Comparison of ENCODE assay signal across 8 cellular contexts in the genomic region with DNA sequence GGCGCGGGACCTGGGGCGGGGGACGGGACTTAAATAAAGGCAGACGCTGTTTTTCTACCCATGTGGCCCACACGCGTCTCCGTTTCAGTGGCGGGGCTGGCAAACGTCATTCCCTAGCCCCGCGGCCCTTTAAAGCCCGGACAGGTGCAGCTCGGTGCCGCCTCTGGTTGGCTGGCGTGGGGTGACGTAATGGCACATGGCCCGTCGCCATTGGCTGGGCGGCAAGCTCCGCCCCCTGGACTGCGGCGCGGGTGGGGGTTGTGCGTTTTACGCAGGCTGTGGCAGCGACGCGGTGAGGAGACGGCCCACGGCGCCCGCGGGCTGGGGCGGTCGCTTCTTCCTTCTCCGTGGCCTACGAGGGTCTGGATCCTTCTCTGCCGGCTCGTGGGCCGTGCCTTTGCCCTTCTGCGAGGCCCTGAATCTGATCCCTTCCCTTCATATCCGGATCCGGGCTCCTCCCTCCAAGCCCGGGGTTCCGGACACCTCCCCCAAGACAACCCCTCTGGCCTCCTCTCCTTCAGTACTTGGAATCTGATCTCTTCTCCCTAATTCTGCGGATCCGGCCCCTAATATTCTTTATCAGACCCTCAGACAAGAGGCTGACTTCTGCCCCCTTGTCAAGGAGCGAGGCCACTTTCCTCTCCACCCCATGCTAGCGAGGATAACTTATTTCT. TPM values are rescaled to one million over a fixed set of nuclear protein-coding genes. Genes with fewer than 3 reads are reported as not detected.
A peak's percentile ranks its signal among the peaks of the same experiment; 100 is the strongest.
DNase-seq lines count a peak whose midpoint lies in the region; ATAC-seq and TF ChIP-seq lines count a peak whose summit lies in the region.

Gene CRELD1, plus strand, starts transcription at position 274 of the 674 bp plus-strand sequence. CDS start 605 bp downstream, outside the sequence.

- H3K27me3 ChIP-seq in CD4-positive, CD25-positive, alpha-beta regulatory T cell (ENCODE audit: control insufficient read depth, insufficient read depth, low read length), result no peaks in the 10 kb centered on the region
- no peaks in the 10 kb centered on the region for H3K27me3 ChIP-seq in lung (ENCODE audit: control insufficient read depth, insufficient read depth)

- CTCF ChIA-PET in activated CD8-positive, alpha-beta T cell treated with anti-CD3 and anti-CD28 coated beads, Interleukin-2, amount 10 ng/mL, durations not matched to agents 7 days and 5 days (lab: Charles Lee), result interaction anchor here (0.6 to 4.5 kb wide), 34 partner anchors 9 to 388 kb away, joined by 3 to 46 read pairs (median 6); partner anchors contain the start of genes EMC3, IL17RE, JAGN1 and PRRT3

- WGBS in lung, 2 donors, result 0 to 1% methylated on average over 45 to 50 of the region's 50 CpGs

- H3K27ac ChIP-seq in CD4-positive, CD25-positive, alpha-beta regulatory T cell (ENCODE audit: insufficient read depth, low read length, poor library complexity, severe bottlenecking), result peak within 1 kb of the TSS; percentile 98
- H3K27ac ChIP-seq in lung (ENCODE audit: low read depth in 1 of 2, low read length in 1 of 2), result peak within 1 kb of the TSS; percentile 86 to 93

- H3K27ac Mint-ChIP-seq in CD4-positive, CD25-positive, alpha-beta regulatory T cell, result peak within 1 kb of the TSS; percentile 98 to 100 (median 100)
- H3K27ac Mint-ChIP-seq in activated CD8-positive, alpha-beta T cell treated with anti-CD3 and anti-CD28 coated beads, Interleukin-2, amount 10 ng/mL, durations not matched to agents 7 days and 5 days, result peak within 1 kb of the TSS; percentile 97

- peak within 1 kb of the TSS; percentile 89 for H3K4me3 ChIP-seq in CD4-positive, CD25-positive, alpha-beta regulatory T cell (ENCODE audit: low read depth, low read length)
- peak within 1 kb of the TSS; percentile 60 for H3K4me3 ChIP-seq in lung

- H3K27me3 Mint-ChIP-seq in CD4-positive, CD25-positive, alpha-beta regulatory T cell, result no peaks in the 10 kb centered on the region
- H3K27me3 Mint-ChIP-seq in activated CD8-positive, alpha-beta T cell treated with anti-CD3 and anti-CD28 coated beads, Interleukin-2, amount 10 ng/mL, durations not matched to agents 7 days and 5 days (ENCODE audit: low read depth), result no peaks in the 10 kb centered on the region

- peak within 1 kb of the TSS; percentile 92 to 100 (median 98) for H3K4me3 Mint-ChIP-seq in CD4-positive, CD25-positive, alpha-beta regulatory T cell
- peak within 1 kb of the TSS; percentile 98 for H3K4me3 Mint-ChIP-seq in activated CD8-positive, alpha-beta T cell treated with anti-CD3 and anti-CD28 coated beads, Interleukin-2, amount 10 ng/mL, durations not matched to agents 7 days and 5 days

- POLR2A ChIA-PET in activated CD8-positive, alpha-beta T cell treated with anti-CD3 and anti-CD28 coated beads, Interleukin-2, amount 10 ng/mL, durations not matched to agents 7 days and 5 days (lab: Charles Lee), result interaction anchor here (1.0 to 2.1 kb wide), 8 partner anchors 13 to 571 kb away, joined by 3 to 21 read pairs (median 5); partner anchors contain the start of genes ARPC4, JAGN1, PRRT3 and THUMPD3

- H3K36me3 Mint-ChIP-seq in CD4-positive, CD25-positive, alpha-beta regulatory T cell, result peaks cover 13% of the 10 kb centered on the region
- H3K36me3 Mint-ChIP-seq in activated CD8-positive, alpha-beta T cell treated with anti-CD3 and anti-CD28 coated beads, Interleukin-2, amount 10 ng/mL, durations not matched to agents 7 days and 5 days (ENCODE audit: low read depth), result peaks cover 18% of the 10 kb centered on the region

- H3K9me3 ChIP-seq in CD4-positive, CD25-positive, alpha-beta regulatory T cell (ENCODE audit: control insufficient read depth in 2 of 2, low read length in 2 of 2), result no peaks in the 10 kb centered on the region
- no peaks in the 10 kb centered on the region for H3K9me3 ChIP-seq in lung (ENCODE audit: control insufficient read depth in 2 of 2, insufficient read depth in 1 of 2, low read length in 1 of 2)

- peak; percentile 83 to 86 for ATAC-seq in CD4-positive, CD25-positive, alpha-beta regulatory T cell (ENCODE audit: low read depth in 2 of 2)
- ATAC-seq in GM19397 (IDR thresholded peaks at IDR 0.05; ENCODE audit: unreplicated experiment), result peak; percentile 86
- peak; percentile 80 for ATAC-seq in HG03565 (IDR thresholded peaks at IDR 0.05; ENCODE audit: unreplicated experiment)
- ATAC-seq in activated CD8-positive, alpha-beta T cell treated with anti-CD3 and anti-CD28 coated beads, Interleukin-2, amount 10 ng/mL, durations not matched to agents 7 days and 5 days, result peak; percentile 85
- ATAC-seq in lung (ENCODE audit: insufficient read depth, low FRiP score), result peak; percentile 95

- H3K4me1 ChIP-seq in CD4-positive, CD25-positive, alpha-beta regulatory T cell (ENCODE audit: control insufficient read depth, insufficient read depth, low read length, poor library complexity, severe bottlenecking), result peaks cover 36% of the 10 kb centered on the region
- peaks cover 0 to 9% of the 10 kb centered on the region in 2 donors for H3K4me1 ChIP-seq in lung (ENCODE audit: control insufficient read depth in 2 of 2, insufficient read depth in 2 of 2, low read length in 2 of 2)

- no peaks in the 10 kb centered on the region for H3K9me3 Mint-ChIP-seq in CD4-positive, CD25-positive, alpha-beta regulatory T cell
- no peaks in the 10 kb centered on the region for H3K9me3 Mint-ChIP-seq in activated CD8-positive, alpha-beta T cell treated with anti-CD3 and anti-CD28 coated beads, Interleukin-2, amount 10 ng/mL, durations not matched to agents 7 days and 5 days (ENCODE audit: insufficient read depth)

- H3K4me1 Mint-ChIP-seq in CD4-positive, CD25-positive, alpha-beta regulatory T cell, result peaks cover 12 to 49% (median 31%) of the 10 kb centered on the region in 4 donors
- H3K4me1 Mint-ChIP-seq in activated CD8-positive, alpha-beta T cell treated with anti-CD3 and anti-CD28 coated beads, Interleukin-2, amount 10 ng/mL, durations not matched to agents 7 days and 5 days (ENCODE audit: low read depth), result peaks cover 32% of the 10 kb centered on the region

- DNase-seq in CD4-positive, CD25-positive, alpha-beta regulatory T cell, result peak; percentile 95 to 98 (median 97)
- DNase-seq in NK-92 (lab: John Stamatoyannopoulos, UW; ENCODE audit: unreplicated experiment) (peak; percentile 82), lung (ENCODE audit: low spot score) (peak; percentile 95)
- DNase-seq in activated CD8-positive, alpha-beta T cell treated with anti-CD3 and anti-CD28 coated beads, Interleukin-2, amount 10 ng/mL, durations not matched to agents 7 days and 5 days, result peak; percentile 97
- DNase-seq in effector CD4-positive, alpha-beta T cell, result peak; percentile 95
- peak; percentile 93 to 97 (median 94) for DNase-seq in stimulated activated CD4-positive, alpha-beta T cell treated with anti-CD3 and anti-CD28 coated beads, TNF-alpha, amount 100 ng/mL, for 24 hours (ENCODE audit: low read depth in 3 of 3)

- H3K36me3 ChIP-seq in CD4-positive, CD25-positive, alpha-beta regulatory T cell (ENCODE audit: control insufficient read depth, insufficient read depth, low read length), result peaks cover 12% of the 10 kb centered on the region
- peaks cover 4 to 16% of the 10 kb centered on the region in 2 donors for H3K36me3 ChIP-seq in lung (ENCODE audit: control insufficient read depth in 2 of 2, insufficient read depth in 2 of 2, low read length in 2 of 2)

- TF ChIP-seq CTCF in lung (IDR thresholded peaks at IDR 0.05; ENCODE audit: control extremely low read depth, extremely low read depth), result no peak

RNA-seq across cellular contexts. Expression of gene CRELD1, which starts in this region (rescaled TPM):
- total RNA-seq in CD4-positive, CD25-positive, alpha-beta regulatory T cell, result 24.6 TPM
- polyA plus RNA-seq in CD4-positive, CD25-positive, alpha-beta regulatory T cell, result 10 to 100 TPM; 20.5 to 26.5 (median 23.9) TPM
- 10 to 100 TPM; 10.1 to 10.9 TPM for total RNA-seq in activated CD8-positive, alpha-beta T cell treated with anti-CD3 and anti-CD28 coated beads, Interleukin-2, amount 10 ng/mL, durations not matched to agents 7 days and 5 days
- total RNA-seq in lung, result 10 to 100 TPM; 37.7 to 60.1 TPM
- polyA plus RNA-seq in lung, result 10 to 100 TPM; 28.0 to 45.7 TPM

Comparison
In these comparisons a context has a peak if more than half of its experiments do, and no peak if none do; other contexts are left out.
1. Peak in every context shown above with its lines: DNase-seq, ATAC-seq, H3K4me3 ChIP-seq and H3K27ac ChIP-seq.